31 cellular contexts compared by ENCODE assay signal in the genomic region with DNA sequence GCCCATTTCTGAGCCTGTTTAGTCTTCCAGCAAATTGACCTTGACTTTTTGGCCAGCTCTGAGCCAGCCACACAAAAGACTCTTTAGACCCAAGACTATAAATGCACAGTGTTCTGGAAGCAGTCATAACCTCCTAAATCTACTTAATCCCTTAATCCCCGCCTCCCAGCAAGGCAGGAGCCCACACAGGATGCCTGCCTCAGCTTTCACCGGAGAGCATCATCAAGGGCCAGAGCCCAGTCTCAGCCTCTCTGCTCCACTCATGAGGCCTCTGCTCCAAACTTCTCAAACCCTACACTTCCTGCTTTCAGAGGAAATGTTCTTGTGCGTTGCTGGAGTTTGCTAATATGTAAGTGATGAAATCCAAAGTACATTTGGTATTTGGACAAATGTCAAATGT. TPM values are rescaled to one million over a fixed set of nuclear protein-coding genes. Genes with fewer than 3 reads are reported as not detected.
DNase-seq lines count a peak whose midpoint lies in the region; ATAC-seq and TF ChIP-seq lines count a peak whose summit lies in the region.
"Had no signal": no experiment of that assay in that cellular context is flagged by ENCODE, and none has a peak within 500 bp of the region (broad histone marks: within the 10 kb centered on the region; RNA-seq: fewer than 3 reads in every experiment).

No MANE protein-coding gene starts in this region.

- H3K4me1 ChIP-seq in HEK293 (ENCODE audit: control insufficient read depth, insufficient read depth, low read length) = no peaks in the 10 kb centered on the region
- H3K4me1 ChIP-seq: breast epithelium, parathyroid adenoma, spleen had no signal

- H3K4me1 Mint-ChIP-seq in activated T-cell treated with anti-CD3 and anti-CD28 coated beads, Interleukin-2, amount 50 U/mL, for 72 hours (ENCODE audit: low read depth) = no peaks in the 10 kb centered on the region
- H3K4me1 Mint-ChIP-seq: activated CD4-positive, alpha-beta memory T cell treated with anti-CD3 and anti-CD28 coated beads, Interleukin-2, amount 10 ng/mL, durations not matched to agents 7 days and 5 days; stimulated activated naive CD8-positive, alpha-beta T cell treated with anti-CD3 and anti-CD28 coated beads, Interleukin-15, amount 100 ng/mL, for 72 hours had no signal

- TF ChIP-seq CTCF in C4-2B (conservative IDR thresholded peaks at IDR 0.05) (no peak), HEK293 (tag by site-specific recombination; IDR thresholded peaks at IDR 0.05) (no peak)

- H3K27ac ChIP-seq in C4-2B = peak overlapping the region; percentile 59
- H3K27ac ChIP-seq in HEK293 (ENCODE audit: extremely low read depth, low read depth, low read length) = no peak overlapping the region
- H3K27ac ChIP-seq: breast epithelium, parathyroid adenoma, spleen had no signal

- CTCF ChIA-PET in HEK293 (lab: Yijun Ruan, JAX) = interaction anchor here (1.7 kb wide), 1 partner anchor 29 kb away, joined by 5 read pairs; no protein-coding TSS in a partner anchor

- intact Hi-C loops in sciatic nerve (cut with DNase I) = no loop called here

- H3K36me3 ChIP-seq in HEK293 (ENCODE audit: control insufficient read depth in 2 of 2, insufficient read depth in 1 of 2, low read length in 2 of 2) = no peaks in the 10 kb centered on the region
- H3K36me3 ChIP-seq: breast epithelium, gastroesophageal sphincter, spleen, tibial nerve had no signal

- no peaks in the 10 kb centered on the region for H3K27me3 Mint-ChIP-seq in activated T-cell treated with anti-CD3 and anti-CD28 coated beads, Interleukin-2, amount 50 U/mL, for 72 hours (ENCODE audit: low read depth)
- H3K27me3 Mint-ChIP-seq: activated CD4-positive, alpha-beta memory T cell treated with anti-CD3 and anti-CD28 coated beads, Interleukin-2, amount 10 ng/mL, durations not matched to agents 7 days and 5 days had no signal

- peak; percentile 47 for DNase-seq in ecto neural progenitor cell (ENCODE audit: low spot score)
- no peak for DNase-seq in sciatic nerve (ENCODE audit: low spot score)
- DNase-seq in T1000 (lab: John Stamatoyannopoulos, UW) = no peak
- no peak for DNase-seq in activated T-cell treated with anti-CD3 and anti-CD28 coated beads, Interleukin-2, amount 50 U/mL, for 72 hours
- DNase-seq in OCI-M1 (lab: John Stamatoyannopoulos, UW) = no peak
- DNase-seq: activated CD4-positive, alpha-beta memory T cell treated with anti-CD3 and anti-CD28 coated beads, Interleukin-2, amount 10 ng/mL, durations not matched to agents 7 days and 5 days; activated CD8-positive, alpha-beta memory T cell treated with anti-CD3 and anti-CD28 coated beads, Interleukin-2, amount 50 U/mL, for 4 hours; activated naive CD4-positive, alpha-beta T cell treated with anti-CD3 and anti-CD28 coated beads for 36 hours; amniotic stem cell; C1 segment of cervical spinal cord; DMS79 treated with DMSO at 0.1 percent for 48 hours; GF-D8; left colon; NCI-H1092 treated with DMSO at 0.1 percent for 48 hours; NCI-H187; NCI-H446 treated with DMSO at 0.1 percent for 48 hours; retina; spleen; stimulated activated CD8-positive, alpha-beta memory T cell treated with anti-CD3 and anti-CD28 coated beads, Interleukin-4, amount 100 ng/mL, for 48 hours; stimulated activated naive CD8-positive, alpha-beta T cell treated with anti-CD3 and anti-CD28 coated beads, Interleukin-15, amount 100 ng/mL, for 72 hours; T-helper 2 cell had no signal

- H3K27ac Mint-ChIP-seq in activated T-cell treated with anti-CD3 and anti-CD28 coated beads, Interleukin-2, amount 50 U/mL, for 72 hours = no peak overlapping the region
- H3K27ac Mint-ChIP-seq: activated CD4-positive, alpha-beta memory T cell treated with anti-CD3 and anti-CD28 coated beads, Interleukin-2, amount 10 ng/mL, durations not matched to agents 7 days and 5 days; activated naive CD4-positive, alpha-beta T cell treated with anti-CD3 and anti-CD28 coated beads for 36 hours; activated T-helper 1 cell treated with anti-CD3 and anti-CD28 coated beads, Interleukin-12 subunit alpha, Interleukin-12 subunit beta, Interleukin-2, Interleukin-4 antibody, amounts not matched to agents 30 ng/mL and 10 ng/mL and 1 ng/mL, durations not matched to agents 14 hours and 24 hours and 36 hours; stimulated activated naive CD8-positive, alpha-beta T cell treated with anti-CD3 and anti-CD28 coated beads, Interleukin-15, amount 100 ng/mL, for 72 hours had no signal

- no peaks in the 10 kb centered on the region for H3K36me3 Mint-ChIP-seq in activated T-cell treated with anti-CD3 and anti-CD28 coated beads, Interleukin-2, amount 50 U/mL, for 72 hours (ENCODE audit: insufficient read depth in 2 of 2)

- POLR2A ChIA-PET in HEK293 (lab: Yijun Ruan, JAX) = no interaction called here

- H3K9me3 Mint-ChIP-seq in activated T-cell treated with anti-CD3 and anti-CD28 coated beads, Interleukin-2, amount 50 U/mL, for 72 hours = peaks cover 1 to 9% of the 10 kb centered on the region in 2 donors

- H3K9me3 ChIP-seq in HEK293 (ENCODE audit: control insufficient read depth, insufficient read depth, low read depth, low read length) = no peaks in the 10 kb centered on the region
- H3K9me3 ChIP-seq: gastroesophageal sphincter had no signal

- peak; percentile 33 for ATAC-seq in sciatic nerve
- ATAC-seq in activated T-cell treated with anti-CD3 and anti-CD28 coated beads, Interleukin-2, amount 50 U/mL, for 72 hours (replicated peaks in 1 of 2) = no peak
- ATAC-seq: gastroesophageal sphincter; K562; stimulated activated naive CD8-positive, alpha-beta T cell treated with anti-CD3 and anti-CD28 coated beads, Interleukin-15, amount 100 ng/mL, for 72 hours had no signal

- H3K4me3 ChIP-seq in HEK293 (ENCODE audit: low read depth, low read length) = no peak overlapping the region
- H3K4me3 ChIP-seq: breast epithelium, gastroesophageal sphincter, K562, spleen, tibial nerve had no signal

- H3K4me3 Mint-ChIP-seq in activated T-cell treated with anti-CD3 and anti-CD28 coated beads, Interleukin-2, amount 50 U/mL, for 72 hours = no peak overlapping the region
- H3K4me3 Mint-ChIP-seq: activated CD4-positive, alpha-beta memory T cell treated with anti-CD3 and anti-CD28 coated beads, Interleukin-2, amount 10 ng/mL, durations not matched to agents 7 days and 5 days; activated naive CD4-positive, alpha-beta T cell treated with anti-CD3 and anti-CD28 coated beads for 36 hours; activated T-helper 1 cell treated with anti-CD3 and anti-CD28 coated beads, Interleukin-12 subunit alpha, Interleukin-12 subunit beta, Interleukin-2, Interleukin-4 antibody, amounts not matched to agents 30 ng/mL and 10 ng/mL and 1 ng/mL, durations not matched to agents 14 hours and 24 hours and 36 hours; stimulated activated naive CD8-positive, alpha-beta T cell treated with anti-CD3 and anti-CD28 coated beads, Interleukin-15, amount 100 ng/mL, for 72 hours had no signal

TF ChIP-seq in HEK293, 187 proteins besides CTCF, POLR2A, EP300 and RAD21:
- TF ChIP-seq ZNF37A (tag by site-specific recombination; IDR thresholded peaks at IDR 0.05) (no peak), EGR2 (tag by site-specific recombination; IDR thresholded peaks at IDR 0.05; ENCODE audit: low read depth) (no peak), OSR2 (tag by site-specific recombination; IDR thresholded peaks at IDR 0.05) (no peak), GLIS1 (tag by site-specific recombination; IDR thresholded peaks at IDR 0.05) (peak; percentile 49), RBAK (tag by site-specific recombination; IDR thresholded peaks at IDR 0.05) (no peak), ZNF701 (tag by site-specific recombination; IDR thresholded peaks at IDR 0.05) (no peak), ZNF394 (tag by site-specific recombination; IDR thresholded peaks at IDR 0.05; ENCODE audit: borderline replicate concordance) (no peak)
- TF ChIP-seq, protein P1, sequence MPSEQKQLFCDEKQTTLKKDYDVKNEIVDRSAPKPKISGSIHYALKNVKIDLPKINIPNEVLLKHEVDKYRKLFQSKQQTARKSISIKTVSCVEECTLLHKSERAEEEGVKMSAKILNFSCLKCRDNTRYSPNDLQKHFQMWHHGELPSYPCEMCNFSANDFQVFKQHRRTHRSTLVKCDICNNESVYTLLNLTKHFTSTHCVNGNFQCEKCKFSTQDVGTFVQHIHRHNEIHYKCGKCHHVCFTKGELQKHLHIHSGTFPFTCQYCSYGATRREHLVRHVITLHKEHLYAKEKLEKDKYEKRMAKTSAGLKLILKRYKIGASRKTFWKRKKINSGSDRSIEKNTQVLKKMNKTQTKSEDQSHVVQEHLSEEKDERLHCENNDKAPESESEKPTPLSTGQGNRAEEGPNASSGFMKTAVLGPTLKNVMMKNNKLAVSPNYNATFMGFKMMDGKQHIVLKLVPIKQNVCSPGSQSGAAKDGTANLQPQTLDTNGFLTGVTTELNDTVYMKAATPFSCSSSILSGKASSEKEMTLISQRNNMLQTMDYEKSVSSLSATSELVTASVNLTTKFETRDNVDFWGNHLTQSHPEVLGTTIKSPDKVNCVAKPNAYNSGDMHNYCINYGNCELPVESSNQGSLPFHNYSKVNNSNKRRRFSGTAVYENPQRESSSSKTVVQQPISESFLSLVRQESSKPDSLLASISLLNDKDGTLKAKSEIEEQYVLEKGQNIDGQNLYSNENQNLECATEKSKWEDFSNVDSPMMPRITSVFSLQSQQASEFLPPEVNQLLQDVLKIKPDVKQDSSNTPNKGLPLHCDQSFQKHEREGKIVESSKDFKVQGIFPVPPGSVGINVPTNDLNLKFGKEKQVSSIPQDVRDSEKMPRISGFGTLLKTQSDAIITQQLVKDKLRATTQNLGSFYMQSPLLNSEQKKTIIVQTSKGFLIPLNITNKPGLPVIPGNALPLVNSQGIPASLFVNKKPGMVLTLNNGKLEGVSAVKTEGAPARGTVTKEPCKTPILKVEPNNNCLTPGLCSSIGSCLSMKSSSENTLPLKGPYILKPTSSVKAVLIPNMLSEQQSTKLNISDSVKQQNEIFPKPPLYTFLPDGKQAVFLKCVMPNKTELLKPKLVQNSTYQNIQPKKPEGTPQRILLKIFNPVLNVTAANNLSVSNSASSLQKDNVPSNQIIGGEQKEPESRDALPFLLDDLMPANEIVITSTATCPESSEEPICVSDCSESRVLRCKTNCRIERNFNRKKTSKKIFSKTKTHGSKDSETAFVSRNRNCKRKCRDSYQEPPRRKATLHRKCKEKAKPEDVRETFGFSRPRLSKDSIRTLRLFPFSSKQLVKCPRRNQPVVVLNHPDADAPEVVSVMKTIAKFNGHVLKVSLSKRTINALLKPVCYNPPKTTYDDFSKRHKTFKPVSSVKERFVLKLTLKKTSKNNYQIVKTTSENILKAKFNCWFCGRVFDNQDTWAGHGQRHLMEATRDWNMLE (tag by site-specific recombination; conservative IDR thresholded peaks at IDR 0.05; ENCODE audit: low read depth) = no peak

RNA-seq across cellular contexts. Expression of gene FSHB, which starts 57.9 kb away (rescaled TPM):
- not detected for total RNA-seq in sciatic nerve
- not detected for total RNA-seq in activated T-cell treated with anti-CD3 and anti-CD28 coated beads, Interleukin-2, amount 50 U/mL, for 72 hours
- total RNA-seq: activated CD4-positive, alpha-beta memory T cell treated with anti-CD3 and anti-CD28 coated beads, Interleukin-2, amount 10 ng/mL, durations not matched to agents 7 days and 5 days; activated naive CD4-positive, alpha-beta T cell treated with anti-CD3 and anti-CD28 coated beads for 36 hours; activated T-helper 1 cell treated with anti-CD3 and anti-CD28 coated beads, Interleukin-12 subunit alpha, Interleukin-12 subunit beta, Interleukin-2, Interleukin-4 antibody, amounts not matched to agents 30 ng/mL and 10 ng/mL and 1 ng/mL, durations not matched to agents 14 hours and 24 hours and 36 hours; breast epithelium; fibroblast of lung; gastroesophageal sphincter; K562; left colon; lung microvascular endothelial cell; spleen; tibial nerve had no signal
